In the genomic region with DNA sequence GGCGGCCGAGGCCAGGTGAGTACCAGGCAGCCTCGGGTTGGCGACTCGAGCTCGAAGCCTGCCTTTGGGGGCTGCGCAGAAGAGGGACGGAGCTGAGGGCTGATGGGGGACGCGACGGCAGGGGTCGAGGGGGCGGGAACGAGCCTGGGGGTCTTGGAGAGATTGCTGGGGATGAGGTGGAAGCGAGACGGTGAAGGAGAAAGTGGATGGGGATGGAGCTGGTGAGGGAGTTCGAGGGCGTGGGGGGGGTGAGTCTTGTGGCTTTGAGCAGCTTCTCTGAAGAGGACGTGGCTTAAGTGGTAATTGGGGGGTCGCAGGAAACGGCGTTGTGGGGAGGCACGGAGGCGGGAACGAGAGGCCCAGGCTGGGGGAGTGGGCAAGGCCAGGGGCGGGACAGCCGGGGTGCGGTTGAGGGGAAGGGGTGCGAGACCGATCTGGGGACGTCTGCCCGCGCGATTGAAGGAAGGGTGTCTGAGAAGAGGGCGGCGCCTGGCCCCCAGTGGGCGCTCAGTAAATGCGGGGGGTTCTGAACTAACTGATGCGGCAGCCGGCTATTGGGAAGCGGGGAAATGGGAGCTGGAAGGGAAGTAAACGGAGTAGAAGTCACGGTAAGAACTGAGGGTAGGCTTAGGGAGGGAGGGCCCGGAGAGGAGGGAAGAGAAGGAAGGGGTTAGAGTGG, we compare ENCODE assay signal across 1 cellular context.
TF ChIP-seq lines count a peak whose summit lies in the region.

No MANE protein-coding gene starts in this region.

TF ChIP-seq in GM12878, 131 proteins besides CTCF, POLR2A, EP300 and RAD21 (continued from another document):
- TF ChIP-seq, protein P1, sequence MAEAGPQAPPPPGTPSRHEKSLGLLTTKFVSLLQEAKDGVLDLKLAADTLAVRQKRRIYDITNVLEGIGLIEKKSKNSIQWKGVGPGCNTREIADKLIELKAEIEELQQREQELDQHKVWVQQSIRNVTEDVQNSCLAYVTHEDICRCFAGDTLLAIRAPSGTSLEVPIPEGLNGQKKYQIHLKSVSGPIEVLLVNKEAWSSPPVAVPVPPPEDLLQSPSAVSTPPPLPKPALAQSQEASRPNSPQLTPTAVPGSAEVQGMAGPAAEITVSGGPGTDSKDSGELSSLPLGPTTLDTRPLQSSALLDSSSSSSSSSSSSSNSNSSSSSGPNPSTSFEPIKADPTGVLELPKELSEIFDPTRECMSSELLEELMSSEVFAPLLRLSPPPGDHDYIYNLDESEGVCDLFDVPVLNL (IDR thresholded peaks at IDR 0.05; ENCODE audit: low read depth, low read length): no peak
- TF ChIP-seq CHD2 (IDR thresholded peaks at IDR 0.05; ENCODE audit: borderline replicate concordance, low read depth, low read length): no peak
- no peak for TF ChIP-seq EGR1 (IDR thresholded peaks at IDR 0.05; ENCODE audit: borderline replicate concordance in 1 of 2, low read depth in 2 of 2, low read length in 2 of 2)
- TF ChIP-seq, protein P2, sequence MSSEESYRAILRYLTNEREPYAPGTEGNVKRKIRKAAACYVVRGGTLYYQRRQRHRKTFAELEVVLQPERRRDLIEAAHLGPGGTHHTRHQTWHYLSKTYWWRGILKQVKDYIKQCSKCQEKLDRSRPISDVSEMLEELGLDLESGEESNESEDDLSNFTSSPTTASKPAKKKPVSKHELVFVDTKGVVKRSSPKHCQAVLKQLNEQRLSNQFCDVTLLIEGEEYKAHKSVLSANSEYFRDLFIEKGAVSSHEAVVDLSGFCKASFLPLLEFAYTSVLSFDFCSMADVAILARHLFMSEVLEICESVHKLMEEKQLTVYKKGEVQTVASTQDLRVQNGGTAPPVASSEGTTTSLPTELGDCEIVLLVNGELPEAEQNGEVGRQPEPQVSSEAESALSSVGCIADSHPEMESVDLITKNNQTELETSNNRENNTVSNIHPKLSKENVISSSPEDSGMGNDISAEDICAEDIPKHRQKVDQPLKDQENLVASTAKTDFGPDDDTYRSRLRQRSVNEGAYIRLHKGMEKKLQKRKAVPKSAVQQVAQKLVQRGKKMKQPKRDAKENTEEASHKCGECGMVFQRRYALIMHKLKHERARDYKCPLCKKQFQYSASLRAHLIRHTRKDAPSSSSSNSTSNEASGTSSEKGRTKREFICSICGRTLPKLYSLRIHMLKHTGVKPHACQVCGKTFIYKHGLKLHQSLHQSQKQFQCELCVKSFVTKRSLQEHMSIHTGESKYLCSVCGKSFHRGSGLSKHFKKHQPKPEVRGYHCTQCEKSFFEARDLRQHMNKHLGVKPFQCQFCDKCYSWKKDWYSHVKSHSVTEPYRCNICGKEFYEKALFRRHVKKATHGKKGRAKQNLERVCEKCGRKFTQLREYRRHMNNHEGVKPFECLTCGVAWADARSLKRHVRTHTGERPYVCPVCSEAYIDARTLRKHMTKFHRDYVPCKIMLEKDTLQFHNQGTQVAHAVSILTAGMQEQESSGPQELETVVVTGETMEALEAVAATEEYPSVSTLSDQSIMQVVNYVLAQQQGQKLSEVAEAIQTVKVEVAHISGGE (CRISPR knock-in tag; IDR thresholded peaks at IDR 0.05): no peak
- no peak for TF ChIP-seq NFXL1 (IDR thresholded peaks at IDR 0.05; ENCODE audit: borderline replicate concordance)
- no peak for TF ChIP-seq SP1 (IDR thresholded peaks at IDR 0.05; ENCODE audit: low read depth, low read length)
- TF ChIP-seq YBX1 (IDR thresholded peaks at IDR 0.05): no peak
- TF ChIP-seq, protein P3, sequence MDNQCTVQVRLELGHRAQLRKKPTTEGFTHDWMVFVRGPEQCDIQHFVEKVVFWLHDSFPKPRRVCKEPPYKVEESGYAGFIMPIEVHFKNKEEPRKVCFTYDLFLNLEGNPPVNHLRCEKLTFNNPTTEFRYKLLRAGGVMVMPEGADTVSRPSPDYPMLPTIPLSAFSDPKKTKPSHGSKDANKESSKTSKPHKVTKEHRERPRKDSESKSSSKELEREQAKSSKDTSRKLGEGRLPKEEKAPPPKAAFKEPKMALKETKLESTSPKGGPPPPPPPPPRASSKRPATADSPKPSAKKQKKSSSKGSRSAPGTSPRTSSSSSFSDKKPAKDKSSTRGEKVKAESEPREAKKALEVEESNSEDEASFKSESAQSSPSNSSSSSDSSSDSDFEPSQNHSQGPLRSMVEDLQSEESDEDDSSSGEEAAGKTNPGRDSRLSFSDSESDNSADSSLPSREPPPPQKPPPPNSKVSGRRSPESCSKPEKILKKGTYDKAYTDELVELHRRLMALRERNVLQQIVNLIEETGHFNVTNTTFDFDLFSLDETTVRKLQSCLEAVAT (IDR thresholded peaks at IDR 0.05): no peak; the same call in 1 of the 2 replicates
- TF ChIP-seq STAT1 (conservative IDR thresholded peaks at IDR 0.05): no peak
- no peak for TF ChIP-seq SREBF2 (IDR thresholded peaks at IDR 0.05; ENCODE audit: low read length)
- TF ChIP-seq HDGF (IDR thresholded peaks at IDR 0.05): peak; percentile 71; the same call in 1 of the 2 replicates
